In the genomic region with DNA sequence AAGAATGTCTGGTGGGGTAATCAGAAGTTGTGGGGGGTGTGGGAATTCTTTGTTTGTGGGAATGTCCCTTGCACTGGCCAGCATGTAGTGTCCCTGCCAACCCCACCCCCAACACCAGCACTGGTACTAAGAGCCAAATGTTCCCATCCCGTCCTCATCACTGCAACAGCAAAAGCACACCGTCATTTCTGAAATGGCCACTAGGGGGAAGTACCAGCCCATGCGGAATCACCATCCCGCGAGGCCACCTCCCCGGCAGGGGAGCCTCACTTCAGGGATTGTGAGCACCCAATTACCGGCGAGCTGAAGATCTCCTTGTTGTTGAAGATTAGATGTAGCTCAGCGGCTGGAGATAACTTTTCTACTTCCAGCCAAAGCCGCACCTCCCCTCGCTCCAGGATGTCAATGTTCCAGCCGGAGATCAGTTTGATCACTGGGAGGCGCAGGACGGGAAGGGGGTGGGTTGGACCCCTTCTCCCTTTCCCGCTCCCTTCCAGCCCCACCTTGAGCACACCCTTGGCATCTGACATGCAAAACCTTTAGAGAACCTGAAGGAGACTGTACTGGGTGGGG, we compare ENCODE assay signal across 1 cellular context.
A peak's percentile ranks its signal among the peaks of the same experiment; 100 is the strongest.
TF ChIP-seq lines count a peak whose summit lies in the region.

No MANE protein-coding gene starts in this region.

TF ChIP-seq in IMR-90, 13 proteins besides CTCF, POLR2A, EP300 and RAD21 (continued from another document):
- no peak for TF ChIP-seq RCOR1 (IDR thresholded peaks at IDR 0.05; ENCODE audit: insufficient replicate concordance, low read length)
- TF ChIP-seq, protein P1, sequence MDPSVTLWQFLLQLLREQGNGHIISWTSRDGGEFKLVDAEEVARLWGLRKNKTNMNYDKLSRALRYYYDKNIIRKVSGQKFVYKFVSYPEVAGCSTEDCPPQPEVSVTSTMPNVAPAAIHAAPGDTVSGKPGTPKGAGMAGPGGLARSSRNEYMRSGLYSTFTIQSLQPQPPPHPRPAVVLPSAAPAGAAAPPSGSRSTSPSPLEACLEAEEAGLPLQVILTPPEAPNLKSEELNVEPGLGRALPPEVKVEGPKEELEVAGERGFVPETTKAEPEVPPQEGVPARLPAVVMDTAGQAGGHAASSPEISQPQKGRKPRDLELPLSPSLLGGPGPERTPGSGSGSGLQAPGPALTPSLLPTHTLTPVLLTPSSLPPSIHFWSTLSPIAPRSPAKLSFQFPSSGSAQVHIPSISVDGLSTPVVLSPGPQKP (IDR thresholded peaks at IDR 0.05; ENCODE audit: borderline replicate concordance, low read depth, low read length) = no peak
- TF ChIP-seq RFX5 (IDR thresholded peaks at IDR 0.05; ENCODE audit: low read depth, low read length) = no peak
- no peak for TF ChIP-seq FOS (IDR thresholded peaks at IDR 0.05; ENCODE audit: low read depth, low read length)
- no peak for TF ChIP-seq MXI1 (IDR thresholded peaks at IDR 0.05; ENCODE audit: borderline replicate concordance, low read depth, low read length)
- TF ChIP-seq CHD1 (IDR thresholded peaks at IDR 0.05; ENCODE audit: low read depth, low read length) = no peak
- TF ChIP-seq, protein P2, sequence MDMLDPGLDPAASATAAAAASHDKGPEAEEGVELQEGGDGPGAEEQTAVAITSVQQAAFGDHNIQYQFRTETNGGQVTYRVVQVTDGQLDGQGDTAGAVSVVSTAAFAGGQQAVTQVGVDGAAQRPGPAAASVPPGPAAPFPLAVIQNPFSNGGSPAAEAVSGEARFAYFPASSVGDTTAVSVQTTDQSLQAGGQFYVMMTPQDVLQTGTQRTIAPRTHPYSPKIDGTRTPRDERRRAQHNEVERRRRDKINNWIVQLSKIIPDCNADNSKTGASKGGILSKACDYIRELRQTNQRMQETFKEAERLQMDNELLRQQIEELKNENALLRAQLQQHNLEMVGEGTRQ (IDR thresholded peaks at IDR 0.05; ENCODE audit: low read depth, low read length) = no peak
- peak; percentile 42; the same call in 1 of the 2 replicates for TF ChIP-seq MAZ (IDR thresholded peaks at IDR 0.05; ENCODE audit: borderline replicate concordance, low read depth, low read length)
- TF ChIP-seq SMC3 (IDR thresholded peaks at IDR 0.05; ENCODE audit: low read depth, low read length) = peak; percentile 86
- TF ChIP-seq MAFK (IDR thresholded peaks at IDR 0.05; ENCODE audit: low read depth, low read length) = no peak
